ENCODE assay signal across 14 cellular contexts in genomic region chr10:14510346-14510745, GRCh38.
DNase-seq lines count a peak whose midpoint lies in the region; ATAC-seq and TF ChIP-seq lines count a peak whose summit lies in the region.
"Had no signal": no experiment of that assay in that cellular context is flagged by ENCODE, and none has a peak within 500 bp of the region (broad histone marks: within the 10 kb centered on the region; RNA-seq: fewer than 3 reads in every experiment).

No MANE protein-coding gene starts in this region.

- no peak for ATAC-seq in CD4-positive, alpha-beta T cell (ENCODE audit: poor library complexity)
- ATAC-seq in T-cell (replicated peaks in 1 of 4) (no peak), GM18511 (IDR thresholded peaks at IDR 0.05; ENCODE audit: unreplicated experiment) (no peak)
- ATAC-seq in naive thymus-derived CD4-positive, alpha-beta T cell, result no peak

- no peak for DNase-seq in CD4-positive, alpha-beta T cell
- no peak for DNase-seq in CD4-positive, alpha-beta memory T cell
- DNase-seq in T-cell (no peak), KBM-7 (no peak)
- DNase-seq in naive thymus-derived CD4-positive, alpha-beta T cell, result no peak
- DNase-seq: C1 segment of cervical spinal cord, COR-L47, DMS153, DMS79 treated with DMSO at 0.1 percent for 48 hours, GF-D8, GOT3, HFFc6 had no signal

- TF ChIP-seq CTCF in CD4-positive, alpha-beta T cell (IDR thresholded peaks at IDR 0.05), result no peak

- intact Hi-C loops in CD4-positive, alpha-beta T cell (cut with DNase I, micrococcal nuclease), result no loop called here
- intact Hi-C loops in CD4-positive, alpha-beta memory T cell (cut with micrococcal nuclease), result no loop called here
- intact Hi-C loops in naive thymus-derived CD4-positive, alpha-beta T cell (cut with micrococcal nuclease), result no loop called here

- no peak overlapping the region for H3K27ac ChIP-seq in CD4-positive, alpha-beta T cell (ENCODE audit: low read depth, low read length)
- H3K27ac ChIP-seq in CD4-positive, alpha-beta memory T cell (ENCODE audit: low read depth, low read length), result no peak overlapping the region
- no peak overlapping the region for H3K27ac ChIP-seq in naive thymus-derived CD4-positive, alpha-beta T cell (ENCODE audit: low read depth, low read length)

- no peak overlapping the region for H3K4me3 ChIP-seq in CD4-positive, alpha-beta memory T cell (ENCODE audit: low read length in 2 of 2)
- H3K4me3 ChIP-seq in naive thymus-derived CD4-positive, alpha-beta T cell (ENCODE audit: low read length), result no peak overlapping the region
- H3K4me3 ChIP-seq: HAP-1 had no signal

- in situ Hi-C loops in KBM-7 (cut with MboI; ENCODE audit: low pct_unique_long_range_greater_than_20kb, low sequenced_read_pairs), result no loop called here

- H3K9me3 ChIP-seq in CD4-positive, alpha-beta T cell (ENCODE audit: control insufficient read depth, low read length), result peaks cover 8% of the 10 kb centered on the region
- no peaks in the 10 kb centered on the region for H3K9me3 ChIP-seq in CD4-positive, alpha-beta memory T cell (ENCODE audit: control insufficient read depth in 1 of 2, low read length in 2 of 2)
- no peaks in the 10 kb centered on the region for H3K9me3 ChIP-seq in naive thymus-derived CD4-positive, alpha-beta T cell (ENCODE audit: control insufficient read depth in 2 of 3, low read length in 3 of 3)

- peaks cover 10% of the 10 kb centered on the region for H3K9me3 Mint-ChIP-seq in CD4-positive, alpha-beta T cell
- peaks cover 0 to 13% (median 4%) of the 10 kb centered on the region in 8 donors for H3K9me3 Mint-ChIP-seq in CD4-positive, alpha-beta memory T cell
- peaks cover 0 to 14% (median 6%) of the 10 kb centered on the region in 3 donors for H3K9me3 Mint-ChIP-seq in T-cell
- H3K9me3 Mint-ChIP-seq in naive thymus-derived CD4-positive, alpha-beta T cell, result peaks cover 0 to 22% (median 5%) of the 10 kb centered on the region in 11 donors
- H3K9me3 Mint-ChIP-seq: HFFc6 had no signal

- H3K27me3 ChIP-seq in CD4-positive, alpha-beta T cell (ENCODE audit: control insufficient read depth, insufficient read depth, low read length), result no peaks in the 10 kb centered on the region
- H3K27me3 ChIP-seq in CD4-positive, alpha-beta memory T cell (ENCODE audit: insufficient read depth, low read length), result no peaks in the 10 kb centered on the region
- no peaks in the 10 kb centered on the region for H3K27me3 ChIP-seq in naive thymus-derived CD4-positive, alpha-beta T cell (ENCODE audit: control insufficient read depth in 2 of 2, insufficient read depth in 2 of 2, low read length in 2 of 2)

- peaks cover 37% of the 10 kb centered on the region for H3K4me1 ChIP-seq in CD4-positive, alpha-beta memory T cell (ENCODE audit: insufficient read depth, low read length)
- peaks cover 21 to 25% of the 10 kb centered on the region in 2 donors for H3K4me1 ChIP-seq in naive thymus-derived CD4-positive, alpha-beta T cell (ENCODE audit: control insufficient read depth in 2 of 2, insufficient read depth in 2 of 2, low read length in 2 of 2)
- H3K4me1 ChIP-seq: HAP-1 had no signal

- no peaks in the 10 kb centered on the region for H3K36me3 ChIP-seq in CD4-positive, alpha-beta memory T cell (ENCODE audit: insufficient read depth, low read length)
- peaks cover 0 to 11% (median 4%) of the 10 kb centered on the region in 3 experiments for H3K36me3 ChIP-seq in naive thymus-derived CD4-positive, alpha-beta T cell (ENCODE audit: control insufficient read depth in 2 of 3, insufficient read depth in 3 of 3, low read length in 3 of 3)
- H3K36me3 ChIP-seq: HAP-1 had no signal

- POLR2A ChIA-PET in CD4-positive, alpha-beta T cell (lab: Charles Lee), result interaction anchor here (1.1 kb wide), 1 partner anchor 20 kb away, joined by 3 read pairs; no protein-coding TSS in a partner anchor
- POLR2A ChIA-PET in CD4-positive, alpha-beta memory T cell (lab: Charles Lee; ENCODE audit: partially characterized antibody), result interaction anchor here (1.1 kb wide), 1 partner anchor 18 kb away, joined by 3 read pairs; no protein-coding TSS in a partner anchor
- POLR2A ChIA-PET in T-cell (lab: Charles Lee), result no interaction called here
- POLR2A ChIA-PET in naive thymus-derived CD4-positive, alpha-beta T cell (lab: Charles Lee), result no interaction called here

- H3K27me3 Mint-ChIP-seq in CD4-positive, alpha-beta T cell, result no peaks in the 10 kb centered on the region
- no peaks in the 10 kb centered on the region for H3K27me3 Mint-ChIP-seq in CD4-positive, alpha-beta memory T cell
- H3K27me3 Mint-ChIP-seq in T-cell, result no peaks in the 10 kb centered on the region
- no peaks in the 10 kb centered on the region for H3K27me3 Mint-ChIP-seq in naive thymus-derived CD4-positive, alpha-beta T cell

- H3K4me3 Mint-ChIP-seq in CD4-positive, alpha-beta T cell, result no peak overlapping the region
- no peak overlapping the region for H3K4me3 Mint-ChIP-seq in CD4-positive, alpha-beta memory T cell
- no peak overlapping the region for H3K4me3 Mint-ChIP-seq in T-cell
- no peak overlapping the region for H3K4me3 Mint-ChIP-seq in naive thymus-derived CD4-positive, alpha-beta T cell
- H3K4me3 Mint-ChIP-seq: HFFc6 had no signal

- CTCF ChIA-PET in CD4-positive, alpha-beta T cell (lab: Charles Lee), result no interaction called here
- CTCF ChIA-PET in CD4-positive, alpha-beta memory T cell (lab: Charles Lee; ENCODE audit: partially characterized antibody), result interaction anchor here (3.4 kb wide), 1 partner anchor 33 kb away, joined by 13 read pairs; no protein-coding TSS in a partner anchor
- CTCF ChIA-PET in T-cell (lab: Charles Lee), result interaction anchor here in 1 of 2 donors (0.6 kb wide), 1 partner anchor 32 kb away, joined by 5 read pairs; no protein-coding TSS in a partner anchor
- CTCF ChIA-PET in naive thymus-derived CD4-positive, alpha-beta T cell (lab: Charles Lee), result no interaction called here

- peaks cover 63% of the 10 kb centered on the region for H3K36me3 Mint-ChIP-seq in CD4-positive, alpha-beta T cell (ENCODE audit: low read depth)
- peaks cover 46% of the 10 kb centered on the region in 2 donors for H3K36me3 Mint-ChIP-seq in CD4-positive, alpha-beta memory T cell
- peaks cover 49% of the 10 kb centered on the region for H3K36me3 Mint-ChIP-seq in T-cell
- peaks cover 20 to 49% (median 37%) of the 10 kb centered on the region in 5 donors for H3K36me3 Mint-ChIP-seq in naive thymus-derived CD4-positive, alpha-beta T cell

- H3K27ac Mint-ChIP-seq in CD4-positive, alpha-beta T cell, result peak overlapping the region; percentile 46
- peak overlapping the region in 5 of 7 donors; percentile 1 to 89 (median 17) for H3K27ac Mint-ChIP-seq in CD4-positive, alpha-beta memory T cell
- peak overlapping the region; percentile 55 to 62 for H3K27ac Mint-ChIP-seq in T-cell
- peak overlapping the region in 6 of 9 donors; percentile 2 to 93 (median 58) for H3K27ac Mint-ChIP-seq in naive thymus-derived CD4-positive, alpha-beta T cell
- H3K27ac Mint-ChIP-seq: HFFc6 had no signal

- peaks cover 40% of the 10 kb centered on the region for H3K4me1 Mint-ChIP-seq in CD4-positive, alpha-beta T cell (ENCODE audit: low read depth)
- H3K4me1 Mint-ChIP-seq in CD4-positive, alpha-beta memory T cell, result peaks cover 35 to 40% (median 38%) of the 10 kb centered on the region in 4 donors
- H3K4me1 Mint-ChIP-seq in T-cell, result peaks cover 38 to 45% (median 40%) of the 10 kb centered on the region in 3 donors
- H3K4me1 Mint-ChIP-seq in naive thymus-derived CD4-positive, alpha-beta T cell, result peaks cover 17 to 41% (median 36%) of the 10 kb centered on the region in 7 donors

Comparison
In these comparisons a context has a peak if more than half of its experiments do, and no peak if none do; other contexts are left out.
1. POLR2A ChIA-PET loops: an anchor here in CD4-positive, alpha-beta T cell (1.1 kb wide) and CD4-positive, alpha-beta memory T cell (1.1 kb wide); none called in T-cell and naive thymus-derived CD4-positive, alpha-beta T cell.